Comparison of ENCODE assay signal across 2 cellular contexts in the genomic region with DNA sequence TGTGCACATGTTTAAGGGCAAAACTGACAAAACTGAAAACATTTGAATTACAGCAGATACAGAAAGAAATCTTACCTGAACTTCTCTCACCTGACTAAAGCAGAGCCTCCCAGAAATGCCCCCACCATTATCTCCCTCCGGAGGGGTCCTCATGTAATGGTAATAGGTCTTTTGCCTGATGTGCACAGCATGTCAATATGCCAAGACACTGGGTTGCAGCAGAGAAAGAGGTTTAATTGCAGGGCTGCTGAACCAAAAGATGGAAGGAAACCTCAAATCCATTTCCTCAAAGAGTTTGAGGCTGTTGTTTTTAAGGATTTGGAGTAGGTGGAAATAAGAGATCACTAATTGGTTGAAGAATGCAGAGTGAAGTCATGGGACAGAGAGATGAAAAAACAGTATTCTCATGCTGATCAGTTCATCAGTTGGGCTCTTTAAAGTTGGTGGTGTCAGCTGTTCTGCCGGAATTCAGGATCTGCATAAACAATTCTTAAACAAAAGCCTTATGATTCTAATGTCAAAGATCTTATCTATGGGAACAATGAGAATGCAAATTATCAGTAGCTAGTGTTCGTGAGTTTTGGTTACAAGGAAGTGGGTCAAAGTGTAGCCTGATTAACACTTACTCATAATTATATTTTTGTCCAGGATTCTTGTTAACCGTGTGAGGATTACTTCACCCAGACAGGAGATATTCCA.
TF ChIP-seq lines count a peak whose summit lies in the region.

No MANE protein-coding gene starts in this region.

TF ChIP-seq in HepG2, 621 proteins besides CTCF, POLR2A, EP300 and RAD21:
- no peak for TF ChIP-seq PRMT3 (CRISPR knock-in tag; IDR thresholded peaks at IDR 0.05; ENCODE audit: borderline replicate concordance, low read depth)
- no peak for TF ChIP-seq JDP2 (CRISPR knock-in tag; IDR thresholded peaks at IDR 0.05; ENCODE audit: borderline replicate concordance)
- no peak for TF ChIP-seq ELF4 (CRISPR knock-in tag; IDR thresholded peaks at IDR 0.05; ENCODE audit: borderline replicate concordance)

TF ChIP-seq in GM12891, 5 proteins besides CTCF, POLR2A, EP300 and RAD21:
- TF ChIP-seq POLR2AphosphoS5 (IDR thresholded peaks at IDR 0.05; ENCODE audit: low read depth, low read length) (no peak), POU2F2 (IDR thresholded peaks at IDR 0.05; ENCODE audit: low read depth, low read length) (no peak), SPI1 (IDR thresholded peaks at IDR 0.05; ENCODE audit: low read depth, low read length) (no peak), TAF1 (IDR thresholded peaks at IDR 0.05; ENCODE audit: low read depth, low read length) (no peak), PAX5 (IDR thresholded peaks at IDR 0.05; ENCODE audit: insufficient read depth, low read length, severe bottlenecking) (no peak)
TF ChIP-seq in GM12891: peak in this region for 0.
